Comparison of ENCODE assay signal across 1 cellular context in the genomic region with DNA sequence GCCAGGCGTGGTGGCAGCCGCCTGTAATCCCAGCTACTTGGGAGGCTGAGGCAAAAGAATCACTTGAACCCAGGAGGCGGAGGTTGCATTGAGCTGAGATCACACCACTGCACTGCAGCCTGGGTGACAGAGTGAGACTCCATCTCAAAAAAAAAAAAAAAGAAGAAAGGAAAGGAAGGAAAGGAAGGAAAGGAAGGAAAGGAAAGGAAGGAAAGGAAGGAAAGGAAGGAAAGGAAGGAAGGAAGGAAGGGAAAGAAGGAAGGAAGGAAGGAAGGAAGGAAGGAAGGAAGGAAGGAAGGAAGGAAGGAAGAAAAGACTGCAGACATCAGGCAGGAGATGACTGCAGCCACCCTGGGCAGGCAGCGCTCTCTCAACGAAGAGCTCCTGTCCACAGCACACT. TPM values are rescaled to one million over a fixed set of nuclear protein-coding genes. Genes with fewer than 3 reads are reported as not detected.
"Had no signal": no experiment of that assay in that cellular context is flagged by ENCODE, and none has a peak within 500 bp of the region (broad histone marks: within the 10 kb centered on the region; RNA-seq: fewer than 3 reads in every experiment).

No MANE protein-coding gene starts in this region.

RNA-seq across cellular contexts. Expression of gene CERS1, which starts 6.6 kb away (rescaled TPM):
- total RNA-seq: HT-29 had no signal
